Comparison of ENCODE assay signal across 12 cellular contexts in the genomic region with DNA sequence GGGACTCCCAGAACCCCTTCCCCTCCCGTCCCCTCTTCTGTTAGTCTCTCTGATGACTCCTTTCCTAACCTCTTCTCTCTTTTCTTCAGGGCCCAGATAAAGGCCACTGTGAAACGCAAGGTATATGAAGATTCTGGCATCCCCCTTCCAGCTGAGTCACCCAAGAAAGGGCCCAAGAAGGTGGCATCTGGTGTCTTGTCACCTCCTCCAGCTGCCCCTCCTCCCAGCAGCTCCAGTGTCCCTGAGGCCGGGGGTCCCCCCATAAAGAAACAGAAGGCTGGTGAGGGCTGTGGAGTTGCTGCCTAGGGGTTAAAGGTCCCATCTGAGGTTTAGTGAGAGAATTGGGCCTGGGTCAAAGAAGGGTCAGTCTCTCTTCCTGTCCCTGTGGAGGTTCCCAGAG. TPM values are rescaled to one million over a fixed set of nuclear protein-coding genes. Genes with fewer than 3 reads are reported as not detected.
DNase-seq lines count a peak whose midpoint lies in the region; ATAC-seq, FAIRE-seq and TF ChIP-seq lines count a peak whose summit lies in the region.
"Had no signal": no experiment of that assay in that cellular context is flagged by ENCODE, and none has a peak within 500 bp of the region (broad histone marks: within the 10 kb centered on the region; RNA-seq: fewer than 3 reads in every experiment).

No MANE protein-coding gene starts in this region.

- ATAC-seq in heart right ventricle: no peak
- no peak for ATAC-seq in Right ventricle myocardium inferior
- ATAC-seq in upper lobe of right lung: no peak
- no peak for ATAC-seq in GM19455 (IDR thresholded peaks at IDR 0.05; ENCODE audit: unreplicated experiment)
- ATAC-seq in esophagus mucosa: no peak

- no peaks in the 10 kb centered on the region for H3K9me3 Mint-ChIP-seq in nephron

- H3K4me1 Mint-ChIP-seq in nephron: peaks cover 60% of the 10 kb centered on the region

- no peak for DNase-seq in heart right ventricle
- DNase-seq in Right ventricle myocardium inferior (ENCODE audit: missing footprints): no peak
- peak in 1 of 2 donors; percentile 54 for DNase-seq in ascending aorta (ENCODE audit: low spot score in 2 of 2)
- DNase-seq in upper lobe of right lung: no peak
- no peak for DNase-seq in GM19239 (ENCODE audit: insufficient read length, low spot score)
- DNase-seq: BE2C had no signal

- no peak for FAIRE-seq in GM19239 (lab: Jason Lieb, UNC)

- H3K4me1 ChIP-seq in heart right ventricle: peaks cover 19 to 81% (median 67%) of the 10 kb centered on the region in 9 donors
- H3K4me1 ChIP-seq in ascending aorta: peaks cover 31 to 39% of the 10 kb centered on the region in 2 donors
- peaks cover 44% of the 10 kb centered on the region for H3K4me1 ChIP-seq in upper lobe of right lung
- H3K4me1 ChIP-seq: BE2C had no signal

- intact Hi-C loops in heart right ventricle (cut with DNase I) (loop anchor here in 6 of 10 donors (10.0 kb wide), 2 partner anchors 262 to 352 kb away; partner anchors contain the start of gene XAF1 (in 5 of the 6)), Right ventricle myocardium inferior (cut with DNase I) (no loop called here), ascending aorta (cut with DNase I) (loop anchor here (10.0 kb wide), 5 partner anchors 262 to 1822 kb away; partner anchors contain the start of genes NUP88, PIMREG, XAF1 and ZNF594), upper lobe of right lung (cut with DNase I) (no loop called here)

- no peak for TF ChIP-seq CTCF in heart right ventricle (IDR thresholded peaks at IDR 0.05)
- TF ChIP-seq CTCF in ascending aorta (IDR thresholded peaks at IDR 0.05): no peak
- TF ChIP-seq CTCF in nephron (IDR thresholded peaks at IDR 0.05; ENCODE audit: unreplicated experiment in 3 of 3): no peak
- TF ChIP-seq CTCF in upper lobe of right lung (IDR thresholded peaks at IDR 0.05): no peak

- peaks cover 16% of the 10 kb centered on the region for H3K27me3 Mint-ChIP-seq in nephron (ENCODE audit: low read depth)

- no peaks in the 10 kb centered on the region for H3K9me3 ChIP-seq in heart right ventricle
- H3K9me3 ChIP-seq in ascending aorta: no peaks in the 10 kb centered on the region
- no peaks in the 10 kb centered on the region for H3K9me3 ChIP-seq in upper lobe of right lung
- H3K9me3 ChIP-seq: BE2C had no signal

- 85 to 89% methylated on average over 3 of the region's 3 CpGs for WGBS in heart right ventricle, 2 donors

- H3K36me3 Mint-ChIP-seq in nephron (ENCODE audit: low read depth): no peaks in the 10 kb centered on the region

- H3K36me3 ChIP-seq in heart right ventricle (peaks cover 0 to 24% (median 0%) of the 10 kb centered on the region in 9 donors), ascending aorta (peaks cover 6 to 8% of the 10 kb centered on the region in 2 donors), upper lobe of right lung (peaks cover 10% of the 10 kb centered on the region)
- H3K36me3 ChIP-seq: BE2C had no signal

- H3K4me3 Mint-ChIP-seq in nephron: peak overlapping the region; percentile 88 to 96 (median 90)

- H3K27me3 ChIP-seq in heart right ventricle (no peaks in the 10 kb centered on the region), ascending aorta (no peaks in the 10 kb centered on the region), upper lobe of right lung (no peaks in the 10 kb centered on the region)
- H3K27me3 ChIP-seq: BE2C had no signal

- peak overlapping the region; percentile 99 to 100 (median 100) for H3K27ac Mint-ChIP-seq in nephron

- H3K27ac ChIP-seq in heart right ventricle (peak overlapping the region in 9 of 10 donors; percentile 7 to 100 (median 97)), ascending aorta (peak overlapping the region; percentile 98 to 99), upper lobe of right lung (peak overlapping the region; percentile 100)
- H3K27ac ChIP-seq: SK-N-MC had no signal

- no peak overlapping the region for H3K4me3 ChIP-seq in heart right ventricle
- H3K4me3 ChIP-seq in ascending aorta: no peak overlapping the region
- H3K4me3 ChIP-seq in upper lobe of right lung: no peak overlapping the region
- H3K4me3 ChIP-seq: SK-N-MC had no signal

RNA-seq across cellular contexts. Expression of gene RNASEK, which starts 4.0 kb away (rescaled TPM):
- total RNA-seq in heart right ventricle: 100 to 1,000 TPM; 144 to 241 (median 160) TPM
- polyA plus RNA-seq in heart right ventricle: 100 to 1,000 TPM; 220 to 429 TPM
- 177 TPM for total RNA-seq in Right ventricle myocardium inferior
- 156 TPM for total RNA-seq in ascending aorta
- 284 TPM for total RNA-seq in upper lobe of right lung
- total RNA-seq in esophagus mucosa: 126 TPM

RNA-seq across cellular contexts. Expression of gene BCL6B, which starts 6.4 kb away (rescaled TPM):
- 10 to 100 TPM in 8 of 10 donors, 1 to 10 TPM in 2; 9.6 to 35.4 (median 18.3) TPM for total RNA-seq in heart right ventricle
- 1 to 10 TPM; 9.5 to 9.7 TPM for polyA plus RNA-seq in heart right ventricle
- 14.0 TPM for total RNA-seq in Right ventricle myocardium inferior
- total RNA-seq in ascending aorta: 16.4 TPM
- 42.6 TPM for total RNA-seq in upper lobe of right lung
- total RNA-seq in esophagus mucosa: 3.7 TPM
- polyA plus RNA-seq: neural cell had no signal

RNA-seq across cellular contexts. Expression of gene SLC16A13, which starts 19.4 kb away (rescaled TPM):
- total RNA-seq in heart right ventricle: 1 to 10 TPM in 9 of 10 donors, under 1 TPM in 1; 0.70 to 2.1 (median 1.5) TPM
- 1 to 10 TPM; 1.1 to 2.0 TPM for polyA plus RNA-seq in heart right ventricle
- total RNA-seq in Right ventricle myocardium inferior: 1.8 TPM
- 1.5 TPM for total RNA-seq in ascending aorta
- 10.1 TPM for total RNA-seq in upper lobe of right lung
- 11.8 TPM for total RNA-seq in esophagus mucosa
- polyA plus RNA-seq: neural cell had no signal

RNA-seq across cellular contexts. Expression of gene ALOX12, which starts 20.6 kb away (rescaled TPM):
- total RNA-seq in heart right ventricle (under 1 TPM in 1 of 10 donors, not detected in 9; 0.11 TPM), Right ventricle myocardium inferior (0.11 TPM), ascending aorta (not detected), upper lobe of right lung (0.17 TPM), esophagus mucosa (16.9 TPM)
- polyA plus RNA-seq in heart right ventricle: under 1 TPM in 1 of 2 donors, not detected in 1; 0.04 TPM
- total RNA-seq: dermis microvascular lymphatic vessel endothelial cell had no signal
- polyA plus RNA-seq: neural cell had no signal

RNA-seq across cellular contexts. Expression of gene SLC16A11, which starts 27.5 kb away (rescaled TPM):
- total RNA-seq in heart right ventricle: 1 to 10 TPM in 1 of 10 donors, under 1 TPM in 9; 0.19 to 1.1 (median 0.48) TPM
- 1 to 10 TPM in 1 of 2 donors, under 1 TPM in 1; 0.78 to 2.1 TPM for polyA plus RNA-seq in heart right ventricle
- 0.78 TPM for total RNA-seq in Right ventricle myocardium inferior
- total RNA-seq in ascending aorta: not detected
- 6.8 TPM for total RNA-seq in upper lobe of right lung
- 0.60 TPM for total RNA-seq in esophagus mucosa
- polyA plus RNA-seq: neural cell had no signal

Comparison
In these comparisons a context has a peak if more than half of its experiments do, and no peak if none do; other contexts are left out.
1. intact Hi-C loops: an anchor here in heart right ventricle (10.0 kb wide) and ascending aorta (10.0 kb wide); none called in Right ventricle myocardium inferior and upper lobe of right lung.